ENCODE assay signal across 8 cellular contexts in the genomic region with DNA sequence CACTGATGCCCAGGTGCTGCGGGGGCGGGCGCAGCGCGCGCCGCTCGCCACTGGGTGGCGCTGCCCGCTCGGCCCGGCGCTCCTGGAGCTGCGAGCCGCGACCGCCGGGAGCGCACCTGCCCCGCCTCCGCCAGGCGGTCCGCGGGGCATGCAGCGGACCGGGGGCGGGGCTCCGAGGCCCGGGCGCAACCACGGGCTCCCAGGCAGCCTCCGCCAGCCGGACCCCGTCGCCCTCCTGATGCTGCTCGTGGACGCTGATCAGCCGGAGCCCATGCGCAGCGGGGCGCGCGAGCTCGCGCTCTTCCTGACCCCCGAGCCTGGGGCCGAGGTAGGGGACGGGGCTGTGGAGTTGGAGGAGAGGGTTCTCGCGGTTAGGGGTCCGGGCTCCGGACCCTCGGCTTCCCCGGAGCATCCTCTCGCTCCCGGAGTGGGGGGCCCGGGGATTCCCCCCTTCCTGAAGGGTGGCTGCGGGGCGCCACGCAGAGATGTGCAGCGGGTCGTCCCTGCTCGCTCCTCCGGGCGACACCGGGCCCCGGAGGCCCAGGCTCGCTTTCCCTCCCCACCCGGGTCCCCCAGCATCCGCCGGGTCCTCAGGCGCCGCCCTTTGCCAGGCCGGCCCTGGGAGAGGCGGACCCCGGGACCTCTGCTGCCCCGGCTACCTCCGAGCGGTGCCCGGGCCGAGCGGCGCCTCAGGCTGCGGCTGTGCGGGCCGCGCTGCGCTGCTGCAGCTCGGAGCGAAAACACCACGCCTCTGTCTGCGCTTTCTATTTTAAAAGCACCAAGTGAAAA. TPM values are rescaled to one million over a fixed set of nuclear protein-coding genes. Genes with fewer than 3 reads are reported as not detected.
A peak's percentile ranks its signal among the peaks of the same experiment; 100 is the strongest.
DNase-seq lines count a peak whose midpoint lies in the region; ATAC-seq and TF ChIP-seq lines count a peak whose summit lies in the region.

A gene with protein sequence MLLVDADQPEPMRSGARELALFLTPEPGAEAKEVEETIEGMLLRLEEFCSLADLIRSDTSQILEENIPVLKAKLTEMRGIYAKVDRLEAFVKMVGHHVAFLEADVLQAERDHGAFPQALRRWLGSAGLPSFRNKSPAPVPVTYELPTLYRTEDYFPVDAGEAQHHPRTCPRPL (plus strand): TSS at position 216 of the 789 bp plus-strand sequence. CDS start 23 bp downstream, at position 239.

- H3K36me3 Mint-ChIP-seq in CD14-positive monocyte = no peaks in the 10 kb centered on the region

- peaks cover 18% of the 10 kb centered on the region for H3K4me1 Mint-ChIP-seq in CD14-positive monocyte

- peaks cover 9 to 24% (median 10%) of the 10 kb centered on the region in 3 donors for H3K27me3 Mint-ChIP-seq in CD14-positive monocyte (ENCODE audit: low read depth in 3 of 3)

- H3K4me3 Mint-ChIP-seq in CD14-positive monocyte = peak within 1 kb of the TSS; percentile 76 to 88

- H3K4me3 ChIP-seq in NT2/D1 (ENCODE audit: insufficient read length, low read depth) (peak within 1 kb of the TSS; percentile 71), muscle layer of colon (ENCODE audit: low read depth in 1 of 2, low read length in 2 of 2) (peak within 1 kb of the TSS; percentile 74 to 96)

- peak; percentile 73 for ATAC-seq in HG03354 (IDR thresholded peaks at IDR 0.05; ENCODE audit: poor library complexity, severe bottlenecking, unreplicated experiment)

- TF ChIP-seq POLR2A in GM19099 (IDR thresholded peaks at IDR 0.05; ENCODE audit: extremely low read depth, insufficient read length, low read depth) = peak; percentile 62

- TF ChIP-seq CTCF in CD14-positive monocyte (IDR thresholded peaks at IDR 0.05) = peak; percentile 93

- H3K9me3 Mint-ChIP-seq in CD14-positive monocyte = peaks cover 0 to 3% (median 0%) of the 10 kb centered on the region in 7 donors

- H3K27me3 ChIP-seq in NT2/D1 (ENCODE audit: insufficient read depth, insufficient read length) = no peaks in the 10 kb centered on the region
- no peaks in the 10 kb centered on the region for H3K27me3 ChIP-seq in muscle layer of colon (ENCODE audit: control insufficient read depth in 1 of 2, insufficient read depth in 2 of 2, low read length in 2 of 2)

- H3K9ac ChIP-seq in NT2/D1 (ENCODE audit: insufficient read length, low read depth) = peak within 1 kb of the TSS; percentile 85
- peak within 1 kb of the TSS; percentile 53 for H3K9ac ChIP-seq in muscle layer of colon (ENCODE audit: low read length)

- intact Hi-C loops in CD14-positive monocyte (cut with micrococcal nuclease) = loop anchor here (5.0 to 10.0 kb wide), 2 partner anchors 132 to 140 kb away; partner anchors contain the start of gene ADNP (in 1 of the 2)

- H3K9me3 ChIP-seq in NT2/D1 (ENCODE audit: insufficient read depth, low read length) = no peaks in the 10 kb centered on the region
- H3K9me3 ChIP-seq in muscle layer of colon (ENCODE audit: low read length) = no peaks in the 10 kb centered on the region

- H3K27ac ChIP-seq in epithelial cell of prostate (no peak within 1 kb of the TSS), muscle layer of colon (ENCODE audit: low read depth, low read length) (peak within 1 kb of the TSS; percentile 80)

- H3K4me1 ChIP-seq in NT2/D1 (ENCODE audit: insufficient read depth, insufficient read length) = no peaks in the 10 kb centered on the region
- H3K4me1 ChIP-seq in muscle layer of colon (ENCODE audit: insufficient read depth, low read length) = peaks cover 28% of the 10 kb centered on the region

- DNase-seq in CD14-positive monocyte (ENCODE audit: low spot score) = peak; percentile 58
- peak; percentile 77 for DNase-seq in NT2/D1 (ENCODE audit: low read depth, low spot score)
- peak; percentile 94 for DNase-seq in activated CD8-positive, alpha-beta memory T cell treated with anti-CD3 and anti-CD28 coated beads, Interleukin-2, amount 50 U/mL, for 48 hours
- DNase-seq in epithelial cell of prostate (ENCODE audit: low read depth, low spot score) = peak; percentile 22
- DNase-seq in stimulated activated CD8-positive, alpha-beta memory T cell treated with anti-CD3 and anti-CD28 coated beads, Interleukin-7, amount 100 ng/mL, for 1 hour (ENCODE audit: low read depth in 2 of 2) = peak; percentile 63 to 75

- peak within 1 kb of the TSS in 1 of 7 donors; percentile 15 for H3K27ac Mint-ChIP-seq in CD14-positive monocyte

- H3K36me3 ChIP-seq in NT2/D1 (ENCODE audit: insufficient read depth, insufficient read length, low read length) (no peaks in the 10 kb centered on the region), muscle layer of colon (ENCODE audit: insufficient read depth, low read length) (no peaks in the 10 kb centered on the region)

RNA-seq across cellular contexts. Expression of the gene that starts here (rescaled TPM):
- 1 to 10 TPM in 1 of 2 donors, under 1 TPM in 1; 0.69 to 1.0 TPM for polyA plus RNA-seq in CD14-positive monocyte

Comparison
In these comparisons a context has a peak if more than half of its experiments do, and no peak if none do; other contexts are left out.
1. DNase-seq: peak in every context shown above with its lines; median percentile 94 in activated CD8-positive, alpha-beta memory T cell treated with anti-CD3 and anti-CD28 coated beads, Interleukin-2, amount 50 U/mL, for 48 hours; 77 in NT2/D1; 69 in stimulated activated CD8-positive, alpha-beta memory T cell treated with anti-CD3 and anti-CD28 coated beads, Interleukin-7, amount 100 ng/mL, for 1 hour; 58 in CD14-positive monocyte; 22 in epithelial cell of prostate.